1 cellular context compared by ENCODE assay signal in the genomic region with DNA sequence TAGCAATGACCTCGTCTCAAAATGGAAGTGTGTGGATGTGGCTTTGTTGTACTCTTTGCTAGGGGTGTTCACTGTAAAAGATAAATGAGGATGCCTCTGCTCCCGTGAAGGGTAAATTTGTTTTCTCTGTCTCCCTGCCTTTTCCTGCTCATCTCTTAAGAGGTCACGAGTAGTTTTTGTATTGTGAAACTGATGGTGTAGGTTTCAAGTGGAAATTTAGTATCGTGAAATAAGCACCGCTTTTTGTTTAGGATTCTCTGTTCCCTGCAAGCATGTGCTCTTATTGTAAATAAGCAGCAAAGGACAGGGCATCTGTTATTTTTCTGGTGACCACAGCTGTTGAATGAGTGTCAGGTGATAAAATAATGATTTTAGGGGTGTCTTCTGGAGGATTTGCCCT.
TF ChIP-seq lines count a peak whose summit lies in the region.

No MANE protein-coding gene starts in this region.

TF ChIP-seq in GM23338, 12 proteins besides CTCF, POLR2A, EP300 and RAD21 (continued from another document):
- TF ChIP-seq, protein P1, sequence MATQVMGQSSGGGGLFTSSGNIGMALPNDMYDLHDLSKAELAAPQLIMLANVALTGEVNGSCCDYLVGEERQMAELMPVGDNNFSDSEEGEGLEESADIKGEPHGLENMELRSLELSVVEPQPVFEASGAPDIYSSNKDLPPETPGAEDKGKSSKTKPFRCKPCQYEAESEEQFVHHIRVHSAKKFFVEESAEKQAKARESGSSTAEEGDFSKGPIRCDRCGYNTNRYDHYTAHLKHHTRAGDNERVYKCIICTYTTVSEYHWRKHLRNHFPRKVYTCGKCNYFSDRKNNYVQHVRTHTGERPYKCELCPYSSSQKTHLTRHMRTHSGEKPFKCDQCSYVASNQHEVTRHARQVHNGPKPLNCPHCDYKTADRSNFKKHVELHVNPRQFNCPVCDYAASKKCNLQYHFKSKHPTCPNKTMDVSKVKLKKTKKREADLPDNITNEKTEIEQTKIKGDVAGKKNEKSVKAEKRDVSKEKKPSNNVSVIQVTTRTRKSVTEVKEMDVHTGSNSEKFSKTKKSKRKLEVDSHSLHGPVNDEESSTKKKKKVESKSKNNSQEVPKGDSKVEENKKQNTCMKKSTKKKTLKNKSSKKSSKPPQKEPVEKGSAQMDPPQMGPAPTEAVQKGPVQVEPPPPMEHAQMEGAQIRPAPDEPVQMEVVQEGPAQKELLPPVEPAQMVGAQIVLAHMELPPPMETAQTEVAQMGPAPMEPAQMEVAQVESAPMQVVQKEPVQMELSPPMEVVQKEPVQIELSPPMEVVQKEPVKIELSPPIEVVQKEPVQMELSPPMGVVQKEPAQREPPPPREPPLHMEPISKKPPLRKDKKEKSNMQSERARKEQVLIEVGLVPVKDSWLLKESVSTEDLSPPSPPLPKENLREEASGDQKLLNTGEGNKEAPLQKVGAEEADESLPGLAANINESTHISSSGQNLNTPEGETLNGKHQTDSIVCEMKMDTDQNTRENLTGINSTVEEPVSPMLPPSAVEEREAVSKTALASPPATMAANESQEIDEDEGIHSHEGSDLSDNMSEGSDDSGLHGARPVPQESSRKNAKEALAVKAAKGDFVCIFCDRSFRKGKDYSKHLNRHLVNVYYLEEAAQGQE (IDR thresholded peaks at IDR 0.05; ENCODE audit: unreplicated experiment) = no peak
- TF ChIP-seq NANOG (IDR thresholded peaks at IDR 0.05; ENCODE audit: borderline replicate concordance) = no peak
- TF ChIP-seq, protein P2, sequence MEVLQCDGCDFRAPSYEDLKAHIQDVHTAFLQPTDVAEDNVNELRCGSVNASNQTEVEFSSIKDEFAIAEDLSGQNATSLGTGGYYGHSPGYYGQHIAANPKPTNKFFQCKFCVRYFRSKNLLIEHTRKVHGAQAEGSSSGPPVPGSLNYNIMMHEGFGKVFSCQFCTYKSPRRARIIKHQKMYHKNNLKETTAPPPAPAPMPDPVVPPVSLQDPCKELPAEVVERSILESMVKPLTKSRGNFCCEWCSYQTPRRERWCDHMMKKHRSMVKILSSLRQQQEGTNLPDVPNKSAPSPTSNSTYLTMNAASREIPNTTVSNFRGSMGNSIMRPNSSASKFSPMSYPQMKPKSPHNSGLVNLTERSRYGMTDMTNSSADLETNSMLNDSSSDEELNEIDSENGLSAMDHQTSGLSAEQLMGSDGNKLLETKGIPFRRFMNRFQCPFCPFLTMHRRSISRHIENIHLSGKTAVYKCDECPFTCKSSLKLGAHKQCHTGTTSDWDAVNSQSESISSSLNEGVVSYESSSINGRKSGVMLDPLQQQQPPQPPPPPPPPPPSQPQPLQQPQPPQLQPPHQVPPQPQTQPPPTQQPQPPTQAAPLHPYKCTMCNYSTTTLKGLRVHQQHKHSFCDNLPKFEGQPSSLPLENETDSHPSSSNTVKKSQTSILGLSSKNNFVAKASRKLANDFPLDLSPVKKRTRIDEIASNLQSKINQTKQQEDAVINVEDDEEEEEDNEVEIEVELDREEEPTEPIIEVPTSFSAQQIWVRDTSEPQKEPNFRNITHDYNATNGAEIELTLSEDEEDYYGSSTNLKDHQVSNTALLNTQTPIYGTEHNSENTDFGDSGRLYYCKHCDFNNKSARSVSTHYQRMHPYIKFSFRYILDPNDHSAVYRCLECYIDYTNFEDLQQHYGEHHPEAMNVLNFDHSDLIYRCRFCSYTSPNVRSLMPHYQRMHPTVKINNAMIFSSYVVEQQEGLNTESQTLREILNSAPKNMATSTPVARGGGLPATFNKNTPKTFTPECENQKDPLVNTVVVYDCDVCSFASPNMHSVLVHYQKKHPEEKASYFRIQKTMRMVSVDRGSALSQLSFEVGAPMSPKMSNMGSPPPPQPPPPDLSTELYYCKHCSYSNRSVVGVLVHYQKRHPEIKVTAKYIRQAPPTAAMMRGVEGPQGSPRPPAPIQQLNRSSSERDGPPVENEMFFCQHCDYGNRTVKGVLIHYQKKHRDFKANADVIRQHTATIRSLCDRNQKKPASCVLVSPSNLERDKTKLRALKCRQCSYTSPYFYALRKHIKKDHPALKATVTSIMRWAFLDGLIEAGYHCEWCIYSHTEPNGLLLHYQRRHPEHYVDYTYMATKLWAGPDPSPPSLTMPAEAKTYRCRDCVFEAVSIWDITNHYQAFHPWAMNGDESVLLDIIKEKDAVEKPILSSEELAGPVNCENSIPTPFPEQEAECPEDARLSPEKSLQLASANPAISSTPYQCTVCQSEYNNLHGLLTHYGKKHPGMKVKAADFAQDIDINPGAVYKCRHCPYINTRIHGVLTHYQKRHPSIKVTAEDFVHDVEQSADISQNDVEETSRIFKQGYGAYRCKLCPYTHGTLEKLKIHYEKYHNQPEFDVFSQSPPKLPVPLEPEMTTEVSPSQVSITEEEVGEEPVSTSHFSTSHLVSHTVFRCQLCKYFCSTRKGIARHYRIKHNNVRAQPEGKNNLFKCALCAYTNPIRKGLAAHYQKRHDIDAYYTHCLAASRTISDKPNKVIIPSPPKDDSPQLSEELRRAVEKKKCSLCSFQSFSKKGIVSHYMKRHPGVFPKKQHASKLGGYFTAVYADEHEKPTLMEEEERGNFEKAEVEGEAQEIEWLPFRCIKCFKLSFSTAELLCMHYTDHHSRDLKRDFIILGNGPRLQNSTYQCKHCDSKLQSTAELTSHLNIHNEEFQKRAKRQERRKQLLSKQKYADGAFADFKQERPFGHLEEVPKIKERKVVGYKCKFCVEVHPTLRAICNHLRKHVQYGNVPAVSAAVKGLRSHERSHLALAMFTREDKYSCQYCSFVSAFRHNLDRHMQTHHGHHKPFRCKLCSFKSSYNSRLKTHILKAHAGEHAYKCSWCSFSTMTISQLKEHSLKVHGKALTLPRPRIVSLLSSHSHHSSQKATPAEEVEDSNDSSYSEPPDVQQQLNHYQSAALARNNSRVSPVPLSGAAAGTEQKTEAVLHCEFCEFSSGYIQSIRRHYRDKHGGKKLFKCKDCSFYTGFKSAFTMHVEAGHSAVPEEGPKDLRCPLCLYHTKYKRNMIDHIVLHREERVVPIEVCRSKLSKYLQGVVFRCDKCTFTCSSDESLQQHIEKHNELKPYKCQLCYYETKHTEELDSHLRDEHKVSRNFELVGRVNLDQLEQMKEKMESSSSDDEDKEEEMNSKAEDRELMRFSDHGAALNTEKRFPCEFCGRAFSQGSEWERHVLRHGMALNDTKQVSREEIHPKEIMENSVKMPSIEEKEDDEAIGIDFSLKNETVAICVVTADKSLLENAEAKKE (CRISPR knock-in tag; IDR thresholded peaks at IDR 0.05) = no peak
- no peak for TF ChIP-seq STAT1 (IDR thresholded peaks at IDR 0.05; ENCODE audit: unreplicated experiment)
- no peak for TF ChIP-seq CREB1 (CRISPR knock-in tag; IDR thresholded peaks at IDR 0.05; ENCODE audit: low read depth)
- TF ChIP-seq POLR2AphosphoS5 (IDR thresholded peaks at IDR 0.05; ENCODE audit: low read depth) = no peak
- TF ChIP-seq JUNB (IDR thresholded peaks at IDR 0.05; ENCODE audit: unreplicated experiment) = no peak
- TF ChIP-seq ZNF114 (CRISPR knock-in tag; IDR thresholded peaks at IDR 0.05) = no peak
- TF ChIP-seq, protein P3, sequence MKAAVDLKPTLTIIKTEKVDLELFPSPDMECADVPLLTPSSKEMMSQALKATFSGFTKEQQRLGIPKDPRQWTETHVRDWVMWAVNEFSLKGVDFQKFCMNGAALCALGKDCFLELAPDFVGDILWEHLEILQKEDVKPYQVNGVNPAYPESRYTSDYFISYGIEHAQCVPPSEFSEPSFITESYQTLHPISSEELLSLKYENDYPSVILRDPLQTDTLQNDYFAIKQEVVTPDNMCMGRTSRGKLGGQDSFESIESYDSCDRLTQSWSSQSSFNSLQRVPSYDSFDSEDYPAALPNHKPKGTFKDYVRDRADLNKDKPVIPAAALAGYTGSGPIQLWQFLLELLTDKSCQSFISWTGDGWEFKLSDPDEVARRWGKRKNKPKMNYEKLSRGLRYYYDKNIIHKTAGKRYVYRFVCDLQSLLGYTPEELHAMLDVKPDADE (IDR thresholded peaks at IDR 0.05) = no peak
